Comparison of ENCODE assay signal across 1 cellular context in the genomic region with DNA sequence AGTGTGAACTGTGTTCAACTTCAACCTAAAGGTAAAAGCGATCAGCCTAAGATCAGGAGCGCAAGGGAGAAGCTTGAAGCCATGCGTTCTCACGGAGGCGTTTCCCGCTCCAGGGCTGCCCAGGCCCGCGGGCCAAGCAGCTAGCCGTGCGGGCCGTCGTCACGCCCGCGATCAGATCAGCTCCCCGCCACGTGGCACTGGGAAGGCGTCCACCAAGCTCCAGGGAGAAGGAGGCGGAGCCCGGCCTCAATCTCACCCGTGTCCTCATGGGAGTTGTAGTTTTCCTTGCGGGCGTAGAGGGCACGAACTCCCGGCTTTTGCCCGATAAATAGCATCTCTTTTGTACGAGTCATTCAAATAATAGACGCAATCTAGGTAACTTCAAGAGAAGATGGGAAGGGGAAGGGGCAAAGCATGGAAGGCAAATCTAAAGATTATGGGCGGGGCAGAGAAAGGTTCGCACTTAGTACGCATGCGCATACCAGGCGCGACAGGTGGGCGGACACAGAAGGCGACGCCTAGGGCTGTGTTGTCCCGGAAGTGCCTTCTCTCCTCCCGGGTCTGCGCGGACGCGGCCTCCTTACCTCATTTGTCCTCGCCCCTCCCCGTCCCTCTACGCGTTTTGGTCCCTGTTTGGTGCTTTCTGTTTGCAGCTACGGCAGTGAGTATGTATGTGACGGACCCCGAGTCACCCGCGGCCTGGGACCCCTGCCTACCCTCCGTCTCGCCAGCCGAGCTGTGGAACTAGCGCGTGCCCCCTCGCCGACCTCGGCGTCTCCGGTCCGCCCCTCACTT.
A peak's percentile ranks its signal among the peaks of the same experiment; 100 is the strongest.
TF ChIP-seq lines count a peak whose summit lies in the region.

No MANE protein-coding gene starts in this region.

TF ChIP-seq in HEK293, 187 proteins besides CTCF, POLR2A, EP300 and RAD21 (continued from another document and continues in another):
- TF ChIP-seq REST (tag by site-specific recombination; IDR thresholded peaks at IDR 0.05), result no peak
- no peak for TF ChIP-seq ZNF184 (tag by site-specific recombination; IDR thresholded peaks at IDR 0.05)
- TF ChIP-seq ZFP3 (tag by site-specific recombination; IDR thresholded peaks at IDR 0.05; ENCODE audit: low read depth), result no peak
- TF ChIP-seq GFI1B (tag by site-specific recombination; IDR thresholded peaks at IDR 0.05), result no peak
- no peak for TF ChIP-seq ZNF155 (tag by site-specific recombination; IDR thresholded peaks at IDR 0.05)
- TF ChIP-seq ZNF248 (tag by site-specific recombination; IDR thresholded peaks at IDR 0.05), result no peak
- no peak for TF ChIP-seq ZNF623 (tag by site-specific recombination; IDR thresholded peaks at IDR 0.05)
- TF ChIP-seq, protein P1, sequence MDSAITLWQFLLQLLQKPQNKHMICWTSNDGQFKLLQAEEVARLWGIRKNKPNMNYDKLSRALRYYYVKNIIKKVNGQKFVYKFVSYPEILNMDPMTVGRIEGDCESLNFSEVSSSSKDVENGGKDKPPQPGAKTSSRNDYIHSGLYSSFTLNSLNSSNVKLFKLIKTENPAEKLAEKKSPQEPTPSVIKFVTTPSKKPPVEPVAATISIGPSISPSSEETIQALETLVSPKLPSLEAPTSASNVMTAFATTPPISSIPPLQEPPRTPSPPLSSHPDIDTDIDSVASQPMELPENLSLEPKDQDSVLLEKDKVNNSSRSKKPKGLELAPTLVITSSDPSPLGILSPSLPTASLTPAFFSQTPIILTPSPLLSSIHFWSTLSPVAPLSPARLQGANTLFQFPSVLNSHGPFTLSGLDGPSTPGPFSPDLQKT (IDR thresholded peaks at IDR 0.05; ENCODE audit: borderline replicate concordance, low read depth, low read length), result no peak
- TF ChIP-seq ZBTB44 (tag by site-specific recombination; IDR thresholded peaks at IDR 0.05), result no peak
- TF ChIP-seq ZEB2 (tag by site-specific recombination; IDR thresholded peaks at IDR 0.05), result no peak
- TF ChIP-seq OVOL3 (tag by site-specific recombination; IDR thresholded peaks at IDR 0.05), result no peak
- peak; percentile 29 for TF ChIP-seq KLF1 (tag by site-specific recombination; IDR thresholded peaks at IDR 0.05)
- TF ChIP-seq, protein P2, sequence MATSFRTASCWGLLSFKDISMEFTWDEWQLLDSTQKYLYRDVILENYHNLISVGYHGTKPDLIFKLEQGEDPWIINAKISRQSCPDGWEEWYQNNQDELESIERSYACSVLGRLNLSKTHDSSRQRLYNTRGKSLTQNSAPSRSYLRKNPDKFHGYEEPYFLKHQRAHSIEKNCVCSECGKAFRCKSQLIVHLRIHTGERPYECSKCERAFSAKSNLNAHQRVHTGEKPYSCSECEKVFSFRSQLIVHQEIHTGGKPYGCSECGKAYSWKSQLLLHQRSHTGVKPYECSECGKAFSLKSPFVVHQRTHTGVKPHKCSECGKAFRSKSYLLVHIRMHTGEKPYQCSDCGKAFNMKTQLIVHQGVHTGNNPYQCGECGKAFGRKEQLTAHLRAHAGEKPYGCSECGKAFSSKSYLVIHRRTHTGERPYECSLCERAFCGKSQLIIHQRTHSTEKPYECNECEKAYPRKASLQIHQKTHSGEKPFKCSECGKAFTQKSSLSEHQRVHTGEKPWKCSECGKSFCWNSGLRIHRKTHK (tag by site-specific recombination; IDR thresholded peaks at IDR 0.05), result no peak
- peak; percentile 87 for TF ChIP-seq ZFP69B (tag by site-specific recombination; IDR thresholded peaks at IDR 0.05)
- no peak for TF ChIP-seq ZNF362 (tag by site-specific recombination; IDR thresholded peaks at IDR 0.05)
- TF ChIP-seq ZNF677 (tag by site-specific recombination; IDR thresholded peaks at IDR 0.05), result no peak
- TF ChIP-seq KLF9 (tag by site-specific recombination; IDR thresholded peaks at IDR 0.05; ENCODE audit: low read depth), result peak; percentile 72
- TF ChIP-seq, protein P3, sequence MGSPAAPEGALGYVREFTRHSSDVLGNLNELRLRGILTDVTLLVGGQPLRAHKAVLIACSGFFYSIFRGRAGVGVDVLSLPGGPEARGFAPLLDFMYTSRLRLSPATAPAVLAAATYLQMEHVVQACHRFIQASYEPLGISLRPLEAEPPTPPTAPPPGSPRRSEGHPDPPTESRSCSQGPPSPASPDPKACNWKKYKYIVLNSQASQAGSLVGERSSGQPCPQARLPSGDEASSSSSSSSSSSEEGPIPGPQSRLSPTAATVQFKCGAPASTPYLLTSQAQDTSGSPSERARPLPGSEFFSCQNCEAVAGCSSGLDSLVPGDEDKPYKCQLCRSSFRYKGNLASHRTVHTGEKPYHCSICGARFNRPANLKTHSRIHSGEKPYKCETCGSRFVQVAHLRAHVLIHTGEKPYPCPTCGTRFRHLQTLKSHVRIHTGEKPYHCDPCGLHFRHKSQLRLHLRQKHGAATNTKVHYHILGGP (tag by site-specific recombination; IDR thresholded peaks at IDR 0.05), result no peak
- no peak for TF ChIP-seq ZNF433 (tag by site-specific recombination; IDR thresholded peaks at IDR 0.05; ENCODE audit: low read depth)
- no peak for TF ChIP-seq ZNF138 (tag by site-specific recombination; IDR thresholded peaks at IDR 0.05; ENCODE audit: borderline replicate concordance)
- TF ChIP-seq ZNF610 (tag by site-specific recombination; IDR thresholded peaks at IDR 0.05; ENCODE audit: borderline replicate concordance), result no peak
- TF ChIP-seq ZNF768 (tag by site-specific recombination; IDR thresholded peaks at IDR 0.05), result no peak
- TF ChIP-seq IKZF3 (tag by site-specific recombination; IDR thresholded peaks at IDR 0.05), result peak; percentile 79
- no peak for TF ChIP-seq HOXC10 (CRISPR knock-in tag; IDR thresholded peaks at IDR 0.05)
- TF ChIP-seq, protein P4, sequence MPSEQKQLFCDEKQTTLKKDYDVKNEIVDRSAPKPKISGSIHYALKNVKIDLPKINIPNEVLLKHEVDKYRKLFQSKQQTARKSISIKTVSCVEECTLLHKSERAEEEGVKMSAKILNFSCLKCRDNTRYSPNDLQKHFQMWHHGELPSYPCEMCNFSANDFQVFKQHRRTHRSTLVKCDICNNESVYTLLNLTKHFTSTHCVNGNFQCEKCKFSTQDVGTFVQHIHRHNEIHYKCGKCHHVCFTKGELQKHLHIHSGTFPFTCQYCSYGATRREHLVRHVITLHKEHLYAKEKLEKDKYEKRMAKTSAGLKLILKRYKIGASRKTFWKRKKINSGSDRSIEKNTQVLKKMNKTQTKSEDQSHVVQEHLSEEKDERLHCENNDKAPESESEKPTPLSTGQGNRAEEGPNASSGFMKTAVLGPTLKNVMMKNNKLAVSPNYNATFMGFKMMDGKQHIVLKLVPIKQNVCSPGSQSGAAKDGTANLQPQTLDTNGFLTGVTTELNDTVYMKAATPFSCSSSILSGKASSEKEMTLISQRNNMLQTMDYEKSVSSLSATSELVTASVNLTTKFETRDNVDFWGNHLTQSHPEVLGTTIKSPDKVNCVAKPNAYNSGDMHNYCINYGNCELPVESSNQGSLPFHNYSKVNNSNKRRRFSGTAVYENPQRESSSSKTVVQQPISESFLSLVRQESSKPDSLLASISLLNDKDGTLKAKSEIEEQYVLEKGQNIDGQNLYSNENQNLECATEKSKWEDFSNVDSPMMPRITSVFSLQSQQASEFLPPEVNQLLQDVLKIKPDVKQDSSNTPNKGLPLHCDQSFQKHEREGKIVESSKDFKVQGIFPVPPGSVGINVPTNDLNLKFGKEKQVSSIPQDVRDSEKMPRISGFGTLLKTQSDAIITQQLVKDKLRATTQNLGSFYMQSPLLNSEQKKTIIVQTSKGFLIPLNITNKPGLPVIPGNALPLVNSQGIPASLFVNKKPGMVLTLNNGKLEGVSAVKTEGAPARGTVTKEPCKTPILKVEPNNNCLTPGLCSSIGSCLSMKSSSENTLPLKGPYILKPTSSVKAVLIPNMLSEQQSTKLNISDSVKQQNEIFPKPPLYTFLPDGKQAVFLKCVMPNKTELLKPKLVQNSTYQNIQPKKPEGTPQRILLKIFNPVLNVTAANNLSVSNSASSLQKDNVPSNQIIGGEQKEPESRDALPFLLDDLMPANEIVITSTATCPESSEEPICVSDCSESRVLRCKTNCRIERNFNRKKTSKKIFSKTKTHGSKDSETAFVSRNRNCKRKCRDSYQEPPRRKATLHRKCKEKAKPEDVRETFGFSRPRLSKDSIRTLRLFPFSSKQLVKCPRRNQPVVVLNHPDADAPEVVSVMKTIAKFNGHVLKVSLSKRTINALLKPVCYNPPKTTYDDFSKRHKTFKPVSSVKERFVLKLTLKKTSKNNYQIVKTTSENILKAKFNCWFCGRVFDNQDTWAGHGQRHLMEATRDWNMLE (tag by site-specific recombination; conservative IDR thresholded peaks at IDR 0.05; ENCODE audit: low read depth), result peak; percentile 38
- no peak for TF ChIP-seq ZNF513 (tag by site-specific recombination; IDR thresholded peaks at IDR 0.05)
- no peak for TF ChIP-seq ZNF24 (tag by site-specific recombination; IDR thresholded peaks at IDR 0.05)
- no peak for TF ChIP-seq ZNF585B (tag by site-specific recombination; IDR thresholded peaks at IDR 0.05)
- TF ChIP-seq ZNF629 (tag by site-specific recombination; IDR thresholded peaks at IDR 0.05), result peak; percentile 77
- TF ChIP-seq MZF1 (tag by site-specific recombination; IDR thresholded peaks at IDR 0.05; ENCODE audit: borderline replicate concordance), result 0 out of 2 replicates have a peak, but pooled peaks have one; percentile 30
- TF ChIP-seq ZNF777 (tag by site-specific recombination; IDR thresholded peaks at IDR 0.05; ENCODE audit: borderline replicate concordance), result peak; percentile 58; the same call in 1 of the 2 replicates
- TF ChIP-seq PRDM1 (tag by site-specific recombination; IDR thresholded peaks at IDR 0.05), result no peak
- 0 out of 2 replicates have a peak, but pooled peaks have one; percentile 18 for TF ChIP-seq HOXA7 (CRISPR knock-in tag; IDR thresholded peaks at IDR 0.05; ENCODE audit: borderline replicate concordance)
- TF ChIP-seq ZNF561 (tag by site-specific recombination; IDR thresholded peaks at IDR 0.05; ENCODE audit: borderline replicate concordance), result no peak; the same call in 1 of the 2 replicates
- no peak for TF ChIP-seq ZSCAN18 (tag by site-specific recombination; IDR thresholded peaks at IDR 0.05)
- TF ChIP-seq ZNF521 (tag by site-specific recombination; IDR thresholded peaks at IDR 0.05), result no peak
- no peak for TF ChIP-seq ZNF19 (tag by site-specific recombination; IDR thresholded peaks at IDR 0.05; ENCODE audit: low read depth)
- TF ChIP-seq ZNF394 (tag by site-specific recombination; IDR thresholded peaks at IDR 0.05; ENCODE audit: borderline replicate concordance), result peak; percentile 65; the same call in 1 of the 2 replicates
- no peak for TF ChIP-seq ZNF112 (tag by site-specific recombination; IDR thresholded peaks at IDR 0.05)
